ENCODE assay signal across 8 cellular contexts in the genomic region with DNA sequence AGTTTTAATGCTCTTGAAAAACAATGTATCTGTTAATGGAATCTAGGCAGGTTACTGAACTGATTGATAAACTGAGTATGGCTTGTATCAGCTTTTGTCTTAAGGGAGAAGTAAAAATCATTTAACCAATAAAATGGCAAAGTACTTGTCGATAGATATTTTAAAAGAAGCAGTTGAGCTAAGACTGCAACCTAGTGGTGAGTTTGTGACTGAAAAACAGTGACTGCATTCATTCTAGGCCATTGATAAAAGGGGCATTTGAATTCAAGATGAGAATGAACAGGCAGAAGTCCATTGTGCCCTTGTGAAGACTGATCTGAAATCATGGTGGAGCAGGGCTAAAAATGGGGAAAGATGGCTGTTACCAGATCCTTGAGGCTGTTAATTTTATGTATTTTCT. TPM values are rescaled to one million over a fixed set of nuclear protein-coding genes. Genes with fewer than 3 reads are reported as not detected.
DNase-seq lines count a peak whose midpoint lies in the region; ATAC-seq and TF ChIP-seq lines count a peak whose summit lies in the region.

No MANE protein-coding gene starts in this region.

- H4K20me1 ChIP-seq in HCT116 (ENCODE audit: insufficient read depth): no peaks in the 10 kb centered on the region

- no peaks in the 10 kb centered on the region for H3K4me1 Mint-ChIP-seq in Calu3 (ENCODE audit: low read depth, unreplicated experiment)
- peaks cover 8% of the 10 kb centered on the region for H3K4me1 Mint-ChIP-seq in activated CD4-positive, alpha-beta T cell treated with anti-CD3 and anti-CD28 coated beads, Interleukin-2, amount 10 ng/mL, durations not matched to agents 7 days and 5 days

- H3K4me1 ChIP-seq in HCT116 (ENCODE audit: control insufficient read depth in 1 of 2, insufficient read depth in 2 of 2, low read length in 2 of 2): no peaks in the 10 kb centered on the region

- no peaks in the 10 kb centered on the region for H3K36me3 ChIP-seq in HCT116 (ENCODE audit: control insufficient read depth in 1 of 2, insufficient read depth in 2 of 2, low read length in 2 of 2)

- RAD21 ChIA-PET in HCT116 (lab: Charles Lee; ENCODE audit: low non-redundant PET in 1 of 2, low total read pairs in 2 of 2, uncharacterized antibody in 2 of 2, unreplicated experiment in 2 of 2): no interaction called here

- H3K4me2 ChIP-seq in HCT116 (ENCODE audit: low read length): no peak overlapping the region

- no peak overlapping the region for H3K4me3 Mint-ChIP-seq in Calu3 (ENCODE audit: low read depth, unreplicated experiment)
- no peak overlapping the region for H3K4me3 Mint-ChIP-seq in activated CD4-positive, alpha-beta T cell treated with anti-CD3 and anti-CD28 coated beads, Interleukin-2, amount 10 ng/mL, durations not matched to agents 7 days and 5 days

- H3K79me2 ChIP-seq in HCT116 (ENCODE audit: insufficient read depth, low read length): no peaks in the 10 kb centered on the region

- no peak overlapping the region for H3K27ac Mint-ChIP-seq in Calu3 (ENCODE audit: unreplicated experiment)
- no peak overlapping the region for H3K27ac Mint-ChIP-seq in activated CD4-positive, alpha-beta T cell treated with anti-CD3 and anti-CD28 coated beads, Interleukin-2, amount 10 ng/mL, durations not matched to agents 7 days and 5 days

- ATAC-seq in HCT116 (peak; percentile 67), HG03457 (IDR thresholded peaks at IDR 0.05; ENCODE audit: unreplicated experiment) (no peak), HG02588 (IDR thresholded peaks at IDR 0.05; ENCODE audit: unreplicated experiment) (no peak)

- H2AFZ ChIP-seq in HCT116 (ENCODE audit: low read depth, low read length, poor library complexity, severe bottlenecking): peak overlapping the region; percentile 48

- POLR2A ChIA-PET in HCT116 (lab: Charles Lee): no interaction called here
- POLR2A ChIA-PET in activated CD4-positive, alpha-beta T cell treated with anti-CD3 and anti-CD28 coated beads, Interleukin-2, amount 10 ng/mL, durations not matched to agents 7 days and 5 days (lab: Charles Lee): no interaction called here

- intact Hi-C loops in HCT116 (cut with micrococcal nuclease): loop anchor here (1.0 kb wide), 1 partner anchor 371 kb away; no protein-coding TSS in a partner anchor
- intact Hi-C loops in Calu3 (cut with micrococcal nuclease; ENCODE audit: unreplicated experiment): loop anchor here (5.0 kb wide), 1 partner anchor 35 kb away; no protein-coding TSS in a partner anchor

- H3K9me3 Mint-ChIP-seq in Calu3 (ENCODE audit: low read depth, unreplicated experiment): no peaks in the 10 kb centered on the region
- H3K9me3 Mint-ChIP-seq in activated CD4-positive, alpha-beta T cell treated with anti-CD3 and anti-CD28 coated beads, Interleukin-2, amount 10 ng/mL, durations not matched to agents 7 days and 5 days: no peaks in the 10 kb centered on the region

- peak; percentile 61 for TF ChIP-seq RAD21 in HCT116 (IDR thresholded peaks at IDR 0.05; ENCODE audit: low read depth)

- peaks cover 3% of the 10 kb centered on the region; the same call in 1 of the 2 replicates for H3K9me2 ChIP-seq in HCT116 (ENCODE audit: insufficient read depth)

- H3K9ac ChIP-seq in HCT116 (ENCODE audit: low read length): no peak overlapping the region

- no peak overlapping the region for H3K4me3 ChIP-seq in GM12865 (ENCODE audit: low read depth, low read length)
- H3K4me3 ChIP-seq in HCT116 (replicated peaks in 1 of 2; ENCODE audit: low read depth in 1 of 2, low read length in 2 of 2): no peak overlapping the region

- peak; percentile 44 for TF ChIP-seq CTCF in GM12865 (IDR thresholded peaks at IDR 0.05; ENCODE audit: insufficient read depth, low read depth, low read length, missing control alignments)
- TF ChIP-seq CTCF in HCT116 (IDR thresholded peaks at IDR 0.05 in 2 of 3, conservative IDR thresholded peaks at IDR 0.05 in 1 of 3; ENCODE audit: borderline replicate concordance in 1 of 3, insufficient read depth in 1 of 3, low read depth in 2 of 3, low read length in 2 of 3): peak; percentile 44 to 62 (median 61); a peak in 5 of 6 replicates
- no peak for TF ChIP-seq CTCF in Calu3 (IDR thresholded peaks at IDR 0.05; ENCODE audit: unreplicated experiment)

- BruUV-seq in HCT116 (replicated peaks; lab: Mats Ljungman, UMichigan) (no TSS peak), Calu3 (replicated peaks; lab: Mats Ljungman, UMichigan) (no TSS peak)

- no peaks in the 10 kb centered on the region for H3K36me3 Mint-ChIP-seq in Calu3 (ENCODE audit: insufficient read depth, unreplicated experiment)
- H3K36me3 Mint-ChIP-seq in activated CD4-positive, alpha-beta T cell treated with anti-CD3 and anti-CD28 coated beads, Interleukin-2, amount 10 ng/mL, durations not matched to agents 7 days and 5 days (ENCODE audit: low read depth): no peaks in the 10 kb centered on the region

- CTCF ChIA-PET in HCT116 (lab: Charles Lee): interaction anchor here (1.0 to 1.3 kb wide), 3 partner anchors 10 to 96 kb away, joined by 3 to 4 read pairs (median 4); no protein-coding TSS in a partner anchor
- CTCF ChIA-PET in Calu3 (lab: Charles Lee): interaction anchor here (0.7 kb wide), 1 partner anchor 58 kb away, joined by 4 read pairs; a partner anchor contains a TSS
- CTCF ChIA-PET in activated CD4-positive, alpha-beta T cell treated with anti-CD3 and anti-CD28 coated beads, Interleukin-2, amount 10 ng/mL, durations not matched to agents 7 days and 5 days (lab: Charles Lee): no interaction called here

- DNase-seq in GM12865 (ENCODE audit: low read depth) (peak; percentile 53), HCT116 (ENCODE audit: low read depth, low spot score) (peak; percentile 23), RPMI8226 (peak; percentile 19), globus pallidus (ENCODE audit: low spot score) (peak; percentile 92), Calu3 (no peak)
- no peak for DNase-seq in activated CD4-positive, alpha-beta T cell treated with anti-CD3 and anti-CD28 coated beads, Interleukin-2, amount 10 ng/mL, durations not matched to agents 7 days and 5 days

- H3K27ac ChIP-seq in HCT116 (ENCODE audit: low read depth, low read length): no peak overlapping the region

- TF ChIP-seq POLR2A in HCT116 (IDR thresholded peaks at IDR 0.05; ENCODE audit: borderline replicate concordance, extremely low read depth, insufficient read depth, insufficient read length): no peak

- H3K27me3 Mint-ChIP-seq in Calu3 (ENCODE audit: unreplicated experiment): no peaks in the 10 kb centered on the region
- H3K27me3 Mint-ChIP-seq in activated CD4-positive, alpha-beta T cell treated with anti-CD3 and anti-CD28 coated beads, Interleukin-2, amount 10 ng/mL, durations not matched to agents 7 days and 5 days: peaks cover 2% of the 10 kb centered on the region

- H3K27me3 ChIP-seq in HCT116 (ENCODE audit: insufficient read depth, low read length): no peaks in the 10 kb centered on the region

- no peaks in the 10 kb centered on the region for H3K9me3 ChIP-seq in HCT116 (ENCODE audit: control insufficient read depth in 1 of 2, insufficient read depth in 1 of 2, low read depth in 1 of 2, low read length in 2 of 2)

TF ChIP-seq in HCT116, 20 proteins besides CTCF, POLR2A, EP300 and RAD21 (continues in another document):
- no peak for TF ChIP-seq JUND (IDR thresholded peaks at IDR 0.05)
- TF ChIP-seq ZFX (IDR thresholded peaks at IDR 0.05): no peak
- TF ChIP-seq REST (IDR thresholded peaks at IDR 0.05; ENCODE audit: low read depth): no peak
- TF ChIP-seq POLR2AphosphoS5 (IDR thresholded peaks at IDR 0.05; ENCODE audit: low read depth, low read length): no peak
- no peak for TF ChIP-seq SP1 (IDR thresholded peaks at IDR 0.05; ENCODE audit: low read depth)
- TF ChIP-seq ATF3 (IDR thresholded peaks at IDR 0.05): no peak
- TF ChIP-seq SIN3A (IDR thresholded peaks at IDR 0.05; ENCODE audit: low read depth): no peak
- no peak for TF ChIP-seq CEBPB (IDR thresholded peaks at IDR 0.05; ENCODE audit: low read depth)
- TF ChIP-seq ELF1 (IDR thresholded peaks at IDR 0.05; ENCODE audit: borderline replicate concordance, low read depth): no peak
- TF ChIP-seq EZH2phosphoT487 (IDR thresholded peaks at IDR 0.05; ENCODE audit: borderline replicate concordance): no peak

RNA-seq across cellular contexts. Expression of gene MSTN, which starts 59.4 kb away (rescaled TPM):
- total RNA-seq in HCT116 (2021; ENCODE audit: unreplicated experiment): 0.12 TPM
- 0.04 and 0.09 TPM in 2 replicates for polyA plus RNA-seq in HCT116 (2012)
- total RNA-seq in Calu3 (2022): 0.24 TPM in 1 of 2 replicates, not detected in the other
- not detected for total RNA-seq in activated CD4-positive, alpha-beta T cell treated with anti-CD3 and anti-CD28 coated beads, Interleukin-2, amount 10 ng/mL, durations not matched to agents 7 days and 5 days

Comparison
In these comparisons a context has a peak if more than half of its experiments do, and no peak if none do; other contexts are left out.
1. DNase-seq: peak in GM12865 (single experiment), HCT116 (single experiment), RPMI8226 (single experiment) and globus pallidus (single experiment); none in Calu3 (single experiment) and activated CD4-positive, alpha-beta T cell treated with anti-CD3 and anti-CD28 coated beads, Interleukin-2, amount 10 ng/mL, durations not matched to agents 7 days and 5 days (single experiment).